ENCODE assay signal across 8 cellular contexts in genomic region chr4:159102623-159103405, GRCh38. TPM values are rescaled to one million over a fixed set of nuclear protein-coding genes. Genes with fewer than 3 reads are reported as not detected.
DNase-seq lines count a peak whose midpoint lies in the region; ATAC-seq and TF ChIP-seq lines count a peak whose summit lies in the region.

TSS of gene RAPGEF2 (plus strand) at chr4:159103079. CDS start at chr4:159104163, 1,084 bp downstream.

- H3K9me3 ChIP-seq in adrenal gland (replicated peaks in 1 of 3): no peaks in the 10 kb centered on the region
- H3K9me3 ChIP-seq in heart left ventricle: no peaks in the 10 kb centered on the region
- H3K9me3 ChIP-seq in upper lobe of left lung: no peaks in the 10 kb centered on the region

- peak; percentile 59 to 91 for TF ChIP-seq POLR2A in adrenal gland (IDR thresholded peaks at IDR 0.05)
- TF ChIP-seq POLR2A in heart left ventricle (IDR thresholded peaks at IDR 0.05): peak; percentile 93 to 99
- TF ChIP-seq POLR2A in upper lobe of left lung (IDR thresholded peaks at IDR 0.05): peak in 3 of 4 donors; percentile 93 to 98 (median 94)

- ATAC-seq in HG02852 (IDR thresholded peaks at IDR 0.05; ENCODE audit: unreplicated experiment): peak; percentile 79
- ATAC-seq in heart left ventricle: peak; percentile 95 to 96 (median 96)
- peak; percentile 95 to 97 for ATAC-seq in upper lobe of left lung (ENCODE audit: low FRiP score in 2 of 2)

- H3K27me3 ChIP-seq in adrenal gland (no peaks in the 10 kb centered on the region), heart left ventricle (no peaks in the 10 kb centered on the region), upper lobe of left lung (no peaks in the 10 kb centered on the region)

- no peak for TF ChIP-seq EP300 in upper lobe of left lung (IDR thresholded peaks at IDR 0.05)

- H3K4me1 ChIP-seq in adrenal gland (replicated peaks in 1 of 2) (peaks cover 9 to 33% of the 10 kb centered on the region in 2 donors), heart left ventricle (peaks cover 0 to 38% (median 25%) of the 10 kb centered on the region in 12 donors), upper lobe of left lung (peaks cover 24 to 44% (median 30%) of the 10 kb centered on the region in 4 donors)

- H3K27ac ChIP-seq in adrenal gland (peak within 1 kb of the TSS; percentile 27 to 94 (median 89)), heart left ventricle (peak within 1 kb of the TSS; percentile 88 to 98 (median 96)), upper lobe of left lung (peak within 1 kb of the TSS; percentile 95 to 99 (median 96))

- DNase-seq in GM13977 (ENCODE audit: low spot score) (peak; percentile 97), NCI-H1436 treated with DMSO at 0.1 percent for 48 hours (lab: John Stamatoyannopoulos, UW) (peak; percentile 48), T-helper 1 cell (peak; percentile 74 to 90 (median 83)), adrenal gland (peak; percentile 91 to 95 (median 93)), heart left ventricle (peak; percentile 95), posterior vena cava (ENCODE audit: low spot score) (peak; percentile 97), upper lobe of left lung (peak; percentile 96 to 97)

- H3K4me3 ChIP-seq in adrenal gland (peak within 1 kb of the TSS; percentile 60 to 97 (median 88)), heart left ventricle (peak within 1 kb of the TSS; percentile 85 to 99 (median 97)), upper lobe of left lung (peak within 1 kb of the TSS; percentile 61 to 95 (median 92))

- intact Hi-C loops in adrenal gland (cut with DNase I) (loop anchor here (10.0 kb wide), 1 partner anchor 72 kb away; no protein-coding TSS in a partner anchor), heart left ventricle (cut with DNase I) (loop anchor here in 8 of 10 donors (1.0 to 10.0 kb wide), 10 partner anchors 61 to 342 kb away; no protein-coding TSS in a partner anchor), posterior vena cava (cut with DNase I) (no loop called here)

- 0 to 1% (median 1%) methylated on average over 26 to 103 of the region's 103 CpGs; no CpG with 5 or more reads in 1 of the 4 donors for WGBS in adrenal gland, 4 donors
- WGBS in heart left ventricle, 4 donors: 1 to 2% (median 1%) methylated on average over 20 to 103 of the region's 103 CpGs
- WGBS in upper lobe of left lung, 2 donors: 0% methylated on average over 23 to 87 of the region's 103 CpGs

- in situ Hi-C loops in GM13977 (cut with MboI; ENCODE audit: low pct_unique_long_range_greater_than_20kb, low sequenced_read_pairs, unreplicated experiment): no loop called here

- H3K36me3 ChIP-seq in adrenal gland (replicated peaks in 1 of 2) (no peaks in the 10 kb centered on the region), heart left ventricle (no peaks in the 10 kb centered on the region), upper lobe of left lung (no peaks in the 10 kb centered on the region)

- no peak for TF ChIP-seq CTCF in GM13977 (IDR thresholded peaks at IDR 0.05; ENCODE audit: extremely low read depth, insufficient read depth, missing control alignments)
- TF ChIP-seq CTCF in adrenal gland (IDR thresholded peaks at IDR 0.05): no peak
- peak in 1 of 12 donors; percentile 9 for TF ChIP-seq CTCF in heart left ventricle (IDR thresholded peaks at IDR 0.05)
- peak in 1 of 6 experiments; percentile 17 for TF ChIP-seq CTCF in upper lobe of left lung (IDR thresholded peaks at IDR 0.05)

RNA-seq across cellular contexts. Expression of gene RAPGEF2, which starts in this region (rescaled TPM):
- total RNA-seq in adrenal gland (10 to 100 TPM; 19.1 to 53.9 (median 27.5) TPM), heart left ventricle (10 to 100 TPM; 35.3 to 75.9 (median 56.9) TPM), posterior vena cava (10 to 100 TPM; 25.6 to 28.2 TPM), upper lobe of left lung (100 to 1,000 TPM in 1 of 6 donors, 10 to 100 TPM in 5; 53.3 to 122 (median 66.3) TPM)
- polyA plus RNA-seq in adrenal gland (10 to 100 TPM in 1 of 3 donors, 1 to 10 TPM in 2; 5.2 to 19.4 (median 7.1) TPM), heart left ventricle (10 to 100 TPM; 10.6 to 21.6 TPM)

Comparison
In these comparisons a context has a peak if more than half of its experiments do, and no peak if none do; other contexts are left out.
1. Peak in every context shown above with its lines: DNase-seq, ATAC-seq, H3K4me3 ChIP-seq and H3K27ac ChIP-seq.
2. intact Hi-C loops: an anchor here in adrenal gland (10.0 kb wide) and heart left ventricle (1.0 to 10.0 kb wide); none called in posterior vena cava.